Comparison of ENCODE assay signal across 27 cellular contexts in the genomic region with DNA sequence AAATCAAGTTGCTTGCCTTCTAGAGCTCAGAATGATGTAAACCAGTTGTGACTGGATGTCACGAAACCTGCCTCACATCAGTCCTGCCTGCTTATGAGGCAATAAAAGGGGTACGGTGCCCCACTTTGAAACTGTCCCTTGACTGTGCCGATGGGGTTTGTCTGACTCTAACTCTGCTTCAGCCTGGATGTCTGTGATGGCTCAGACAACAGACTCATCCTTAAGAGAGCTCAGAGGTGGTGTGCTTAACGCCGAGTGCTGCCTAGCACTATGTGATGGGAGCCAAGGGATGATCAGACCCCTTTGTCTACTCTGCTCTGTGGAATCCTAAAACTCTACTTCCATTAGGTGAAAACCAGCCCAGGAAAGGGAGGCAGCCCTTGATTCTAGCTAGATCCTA. TPM values are rescaled to one million over a fixed set of nuclear protein-coding genes. Genes with fewer than 3 reads are reported as not detected.
DNase-seq lines count a peak whose midpoint lies in the region; ATAC-seq and TF ChIP-seq lines count a peak whose summit lies in the region.
"Had no signal": no experiment of that assay in that cellular context is flagged by ENCODE, and none has a peak within 500 bp of the region (broad histone marks: within the 10 kb centered on the region; RNA-seq: fewer than 3 reads in every experiment).

No MANE protein-coding gene starts in this region.

- H3K27me3 Mint-ChIP-seq in activated T-cell treated with anti-CD3 and anti-CD28 coated beads, Interleukin-2, amount 50 U/mL, for 72 hours (ENCODE audit: low read depth): no peaks in the 10 kb centered on the region
- H3K27me3 Mint-ChIP-seq in activated B cell treated with CpG ODN at 0.5 μM for 24 hours: no peaks in the 10 kb centered on the region
- H3K27me3 Mint-ChIP-seq in type B pancreatic cell: no peaks in the 10 kb centered on the region
- H3K27me3 Mint-ChIP-seq: CD4-positive, alpha-beta memory T cell; IgD-negative memory B cell had no signal

- POLR2A ChIA-PET in activated B cell treated with CpG ODN at 0.5 μM for 24 hours (lab: Charles Lee): no interaction called here

- intact Hi-C loops in activated B cell treated with CpG ODN at 0.5 μM for 24 hours (cut with micrococcal nuclease): no loop called here

- no peak overlapping the region for H3K27ac Mint-ChIP-seq in activated T-cell treated with anti-CD3 and anti-CD28 coated beads, Interleukin-2, amount 50 U/mL, for 72 hours
- H3K27ac Mint-ChIP-seq in activated B cell treated with CpG ODN at 0.5 μM for 24 hours (peak overlapping the region; percentile 33), type B pancreatic cell (peak overlapping the region; percentile 4)
- H3K27ac Mint-ChIP-seq: endodermal cell had no signal

- peaks cover 7% of the 10 kb centered on the region for H3K4me1 Mint-ChIP-seq in activated T-cell treated with anti-CD3 and anti-CD28 coated beads, Interleukin-2, amount 50 U/mL, for 72 hours (ENCODE audit: low read depth)
- H3K4me1 Mint-ChIP-seq in activated B cell treated with CpG ODN at 0.5 μM for 24 hours (no peaks in the 10 kb centered on the region), type B pancreatic cell (ENCODE audit: unreplicated experiment) (no peaks in the 10 kb centered on the region)

- H3K9me3 Mint-ChIP-seq in activated T-cell treated with anti-CD3 and anti-CD28 coated beads, Interleukin-2, amount 50 U/mL, for 72 hours: no peaks in the 10 kb centered on the region
- H3K9me3 Mint-ChIP-seq in activated B cell treated with CpG ODN at 0.5 μM for 24 hours (no peaks in the 10 kb centered on the region), type B pancreatic cell (no peaks in the 10 kb centered on the region)
- H3K9me3 Mint-ChIP-seq: CD4-positive, alpha-beta memory T cell; endodermal cell; IgD-negative memory B cell had no signal

- no peak overlapping the region for H3K4me3 Mint-ChIP-seq in activated T-cell treated with anti-CD3 and anti-CD28 coated beads, Interleukin-2, amount 50 U/mL, for 72 hours
- no peak overlapping the region for H3K4me3 Mint-ChIP-seq in activated B cell treated with CpG ODN at 0.5 μM for 24 hours
- no peak overlapping the region for H3K4me3 Mint-ChIP-seq in type B pancreatic cell
- H3K4me3 Mint-ChIP-seq: CD4-positive, alpha-beta memory T cell; endodermal cell; IgD-negative memory B cell had no signal

- TF ChIP-seq CTCF in activated B cell treated with CpG ODN at 0.5 μM for 24 hours (IDR thresholded peaks at IDR 0.05) (no peak), type B pancreatic cell (conservative IDR thresholded peaks at IDR 0.05) (no peak)

- ATAC-seq in activated T-cell treated with anti-CD3 and anti-CD28 coated beads, Interleukin-2, amount 50 U/mL, for 72 hours (replicated peaks in 1 of 2): peak; percentile 39 to 58
- no peak for ATAC-seq in activated B cell treated with CpG ODN at 0.5 μM for 24 hours (ENCODE audit: low read depth)
- no peak for ATAC-seq in GM18520 (IDR thresholded peaks at IDR 0.05; ENCODE audit: unreplicated experiment)
- ATAC-seq in HG03280 (IDR thresholded peaks at IDR 0.05; ENCODE audit: unreplicated experiment): no peak

- no peak for DNase-seq in activated T-cell treated with anti-CD3 and anti-CD28 coated beads, Interleukin-2, amount 50 U/mL, for 72 hours
- no peak for DNase-seq in activated T-cell treated with anti-CD3 and anti-CD28 coated beads, Interleukin-2, amount 50 U/mL, for 1 hour
- DNase-seq in activated B cell treated with CpG ODN at 0.5 μM for 24 hours (no peak), caudate nucleus (lab: John Stamatoyannopoulos, UW) (peak in 1 of 61 donors; percentile 10), type B pancreatic cell (ENCODE audit: extremely low spot score, unreplicated experiment) (no peak)
- no peak for DNase-seq in activated naive CD4-positive, alpha-beta T cell (lab: John Stamatoyannopoulos, UW)
- DNase-seq: activated gamma-delta T cell treated with Interleukin-2 at 50 U/mL for 16 hours; CD4-positive, alpha-beta memory T cell; dermis blood vessel endothelial cell; EL; endodermal cell; glutamatergic neuron; mammary epithelial cell; NCI-H1436 treated with DMSO at 0.1 percent for 48 hours; NCI-H446; NCI-H774; SJCRH30; small intestine; stomach; SW 1271; T1000; uterus; WERI-Rb-1 had no signal

- peaks cover 8 to 20% of the 10 kb centered on the region in 2 donors for H3K36me3 Mint-ChIP-seq in activated T-cell treated with anti-CD3 and anti-CD28 coated beads, Interleukin-2, amount 50 U/mL, for 72 hours (ENCODE audit: insufficient read depth in 2 of 2)
- peaks cover 91% of the 10 kb centered on the region for H3K36me3 Mint-ChIP-seq in activated B cell treated with CpG ODN at 0.5 μM for 24 hours (ENCODE audit: low read depth)
- peaks cover 27% of the 10 kb centered on the region for H3K36me3 Mint-ChIP-seq in type B pancreatic cell

- peak overlapping the region; percentile 58 for H3K27ac ChIP-seq in caudate nucleus (ENCODE audit: low read depth, low read length)
- H3K27ac ChIP-seq: parathyroid adenoma, SJCRH30, stomach, uterus, WERI-Rb-1 had no signal

- CTCF ChIA-PET in activated B cell treated with CpG ODN at 0.5 μM for 24 hours (lab: Charles Lee): no interaction called here

RNA-seq across cellular contexts. Expression of a gene that starts 18.9 kb away (rescaled TPM):
- 10 to 100 TPM; 43.5 to 46.8 TPM for total RNA-seq in activated T-cell treated with anti-CD3 and anti-CD28 coated beads, Interleukin-2, amount 50 U/mL, for 72 hours
- total RNA-seq in activated B cell treated with CpG ODN at 0.5 μM for 24 hours (18.2 and 22.7 TPM in 2 replicates), type B pancreatic cell (ENCODE audit: low replicate concordance) (42.8 and 58.2 TPM in 2 replicates)

RNA-seq across cellular contexts. Expression of a gene that starts 25.0 kb away (rescaled TPM):
- 100 to 1,000 TPM; 161 to 162 TPM for total RNA-seq in activated T-cell treated with anti-CD3 and anti-CD28 coated beads, Interleukin-2, amount 50 U/mL, for 72 hours
- 219 and 245 TPM in 2 replicates for total RNA-seq in activated B cell treated with CpG ODN at 0.5 μM for 24 hours
- total RNA-seq in type B pancreatic cell (ENCODE audit: low replicate concordance): 28.3 and 32.6 TPM in 2 replicates

RNA-seq across cellular contexts. Expression of a gene that starts 31.4 kb away (rescaled TPM):
- 100 to 1,000 TPM; 138 to 162 TPM for total RNA-seq in activated T-cell treated with anti-CD3 and anti-CD28 coated beads, Interleukin-2, amount 50 U/mL, for 72 hours
- total RNA-seq in activated B cell treated with CpG ODN at 0.5 μM for 24 hours (49.5 and 61.1 TPM in 2 replicates), type B pancreatic cell (ENCODE audit: low replicate concordance) (57.4 and 83.4 TPM in 2 replicates)

RNA-seq across cellular contexts. Expression of a gene that starts 55.8 kb away (rescaled TPM):
- total RNA-seq in activated T-cell treated with anti-CD3 and anti-CD28 coated beads, Interleukin-2, amount 50 U/mL, for 72 hours: 100 to 1,000 TPM; 196 to 198 TPM
- total RNA-seq in activated B cell treated with CpG ODN at 0.5 μM for 24 hours (234 and 246 TPM in 2 replicates), type B pancreatic cell (ENCODE audit: low replicate concordance) (153 and 183 TPM in 2 replicates)

Comparison
In these comparisons a context has a peak if more than half of its experiments do, and no peak if none do; other contexts are left out.
1. ATAC-seq: peak in activated T-cell treated with anti-CD3 and anti-CD28 coated beads, Interleukin-2, amount 50 U/mL, for 72 hours (2 of 2); none in activated B cell treated with CpG ODN at 0.5 μM for 24 hours (single experiment), GM18520 (single experiment) and HG03280 (single experiment).